ENCODE assay signal across 18 cellular contexts in the genomic region with DNA sequence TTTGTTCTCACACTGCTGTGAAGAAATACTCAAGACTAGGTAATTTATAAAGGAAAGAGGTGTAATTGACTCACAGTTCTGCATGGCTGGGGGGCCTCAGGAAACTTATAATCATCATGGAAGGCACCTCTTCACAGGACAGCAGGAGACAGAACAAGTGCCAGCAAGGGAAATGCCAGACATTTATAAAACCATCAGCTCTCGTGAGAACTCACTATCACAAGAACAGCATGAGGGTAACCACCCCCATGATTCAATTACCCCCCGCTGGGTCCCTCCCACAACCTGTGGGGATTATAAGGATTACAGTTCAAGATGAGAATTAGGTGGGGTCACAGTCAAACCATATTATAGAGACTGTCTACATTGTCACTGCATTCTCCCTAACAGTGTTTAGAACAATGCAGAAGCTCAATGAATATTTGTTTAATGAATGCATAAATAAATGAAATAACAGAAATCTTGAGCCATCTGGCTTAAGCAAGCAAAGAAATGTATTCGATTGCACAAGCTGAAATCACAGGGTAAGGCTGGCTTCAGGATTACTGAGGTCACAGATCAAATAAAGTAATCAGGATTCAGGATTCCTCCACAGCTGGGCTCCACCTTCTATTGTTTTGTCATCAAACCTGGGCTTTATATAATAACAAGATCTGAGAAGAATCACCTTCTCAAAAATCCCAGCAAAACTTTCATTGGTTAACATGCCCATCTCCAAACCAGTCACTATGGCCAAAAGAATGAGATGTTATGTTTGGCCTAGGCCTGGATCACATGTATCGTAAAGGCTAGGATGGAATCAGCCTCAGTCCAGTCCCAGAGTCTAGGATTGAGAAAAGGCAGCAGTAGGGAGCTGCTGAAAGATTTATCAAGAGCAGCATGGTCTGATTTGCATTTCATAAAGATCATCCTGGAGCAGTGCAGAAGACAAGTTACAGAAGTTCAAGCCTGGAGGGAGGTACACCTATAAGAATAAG.
DNase-seq lines count a peak whose midpoint lies in the region; ATAC-seq and TF ChIP-seq lines count a peak whose summit lies in the region.
"Had no signal": no experiment of that assay in that cellular context is flagged by ENCODE, and none has a peak within 500 bp of the region (broad histone marks: within the 10 kb centered on the region; RNA-seq: fewer than 3 reads in every experiment).

No MANE protein-coding gene starts in this region.

- 68 to 77% (median 72%) methylated on average over 4 of the region's 4 CpGs for WGBS in adrenal gland, 4 donors

- H3K4me3 ChIP-seq in AG10803 (ENCODE audit: low read length) (no peak overlapping the region), MG63 (no peak overlapping the region), choroid plexus epithelial cell (ENCODE audit: low read depth, low read length) (no peak overlapping the region), adrenal gland (no peak overlapping the region), H7 (ENCODE audit: insufficient read depth, low read depth, low read length) (no peak overlapping the region)
- H3K4me3 ChIP-seq: Peyer's patch had no signal

- H3K27me3 ChIP-seq in MG63 (no peaks in the 10 kb centered on the region), adrenal gland (no peaks in the 10 kb centered on the region), H7 (ENCODE audit: control insufficient read depth, insufficient read depth, low read length) (no peaks in the 10 kb centered on the region)
- H3K27me3 ChIP-seq: Peyer's patch had no signal

- H3K36me3 ChIP-seq in MG63 (no peaks in the 10 kb centered on the region), adrenal gland (replicated peaks in 1 of 2) (no peaks in the 10 kb centered on the region), H7 (replicated peaks; ENCODE audit: control insufficient read depth, insufficient read depth, low read length) (no peaks in the 10 kb centered on the region)
- H3K36me3 ChIP-seq: Peyer's patch had no signal

- DNase-seq in AG10803 (ENCODE audit: low read depth) (peak; percentile 52), MG63 (peak; percentile 65), choroid plexus epithelial cell (ENCODE audit: low read depth) (peak; percentile 9), iris pigment epithelial cell (ENCODE audit: low read depth) (peak; percentile 5), adrenal gland (no peak), H7 (no peak)
- DNase-seq in activated naive CD4-positive, alpha-beta T cell treated with Interleukin-2 at 50 U/mL for 16 hours, result no peak
- DNase-seq: AML-193, DMS79, KBM-7, NCI-H1417 treated with DMSO at 0.1 percent for 48 hours, NCI-H187 treated with DMSO at 0.1 percent for 48 hours, NCI-H69, Peyer's patch had no signal

- H3K9me3 ChIP-seq in MG63, result 0 out of 2 replicates have a peak, but pooled peaks cover 2% of the 10 kb centered on the region
- H3K9me3 ChIP-seq in adrenal gland (replicated peaks in 1 of 3), result no peaks in the 10 kb centered on the region
- H3K9me3 ChIP-seq: Peyer's patch had no signal

- intact Hi-C loops in adrenal gland (cut with DNase I), result no loop called here

- no peak overlapping the region for H3K27ac ChIP-seq in adrenal gland
- H3K27ac ChIP-seq: C4-2B, Peyer's patch had no signal

- ATAC-seq in GM18861 (IDR thresholded peaks at IDR 0.05; ENCODE audit: unreplicated experiment), result no peak
- ATAC-seq: HCT116, Right ventricle myocardium inferior had no signal

- H3K4me1 ChIP-seq in adrenal gland (replicated peaks in 1 of 2), result no peaks in the 10 kb centered on the region
- H3K4me1 ChIP-seq: Peyer's patch had no signal

- TF ChIP-seq POLR2A in adrenal gland (IDR thresholded peaks at IDR 0.05), result no peak

- TF ChIP-seq CTCF in AG10803 (conservative IDR thresholded peaks at IDR 0.05; ENCODE audit: low read length), result no peak
- TF ChIP-seq CTCF in choroid plexus epithelial cell (conservative IDR thresholded peaks at IDR 0.05; ENCODE audit: low read depth, low read length), result no peak
- TF ChIP-seq CTCF in adrenal gland (IDR thresholded peaks at IDR 0.05), result no peak

Comparison
In these comparisons a context has a peak if more than half of its experiments do, and no peak if none do; other contexts are left out.
1. DNase-seq: peak in AG10803 (single experiment), MG63 (single experiment), choroid plexus epithelial cell (single experiment) and iris pigment epithelial cell (single experiment); none in activated naive CD4-positive, alpha-beta T cell treated with Interleukin-2 at 50 U/mL for 16 hours (single experiment), adrenal gland (0 of 7) and H7 (single experiment).